In genomic region chr5:170760126-170760525, GRCh38 we compare ENCODE assay signal across 15 cellular contexts. TPM values are rescaled to one million over a fixed set of nuclear protein-coding genes. Genes with fewer than 3 reads are reported as not detected.
DNase-seq lines count a peak whose midpoint lies in the region; ATAC-seq, FAIRE-seq and TF ChIP-seq lines count a peak whose summit lies in the region.
"Had no signal": no experiment of that assay in that cellular context is flagged by ENCODE, and none has a peak within 500 bp of the region (broad histone marks: within the 10 kb centered on the region; RNA-seq: fewer than 3 reads in every experiment).

No MANE protein-coding gene starts in this region.

- peak overlapping the region; percentile 97 for H2AK5ac ChIP-seq in H1 (ENCODE audit: low read depth, low read length)

- no peak overlapping the region for H2AFZ ChIP-seq in H1 (ENCODE audit: low read length)

- no peaks in the 10 kb centered on the region for H3K4me1 Mint-ChIP-seq in stimulated activated effector memory CD8-positive, alpha-beta T cell treated with anti-CD3 and anti-CD28 coated beads, Interleukin-12 subunit alpha, Interleukin-12 subunit beta, amount 100 ng/mL, for 72 hours

- H4K8ac ChIP-seq in H1 (ENCODE audit: extremely low read depth, insufficient read depth, low read length), result peak overlapping the region; percentile 45; the same call in 1 of the 2 replicates

- FAIRE-seq in H1 (lab: Jason Lieb, UNC), result no peak

- POLR2A ChIA-PET in H1 (lab: Charles Lee; ENCODE audit: partially characterized antibody), result interaction anchor here (1.3 to 9.5 kb wide), 5 partner anchors 11 to 30 kb away, joined by 4 to 190 read pairs (median 22); no protein-coding TSS in a partner anchor

- no peak overlapping the region for H3K56ac ChIP-seq in H1 (replicated peaks; ENCODE audit: insufficient read length, low read depth, low read length)

- H3K4me3 Mint-ChIP-seq in stimulated activated effector memory CD8-positive, alpha-beta T cell treated with anti-CD3 and anti-CD28 coated beads, Interleukin-12 subunit alpha, Interleukin-12 subunit beta, amount 100 ng/mL, for 72 hours, result no peak overlapping the region

- no peak for TF ChIP-seq EP300 in H1 (IDR thresholded peaks at IDR 0.05; ENCODE audit: borderline replicate concordance in 1 of 2, low read depth in 2 of 2, low read length in 2 of 2)

- H3K27ac ChIP-seq in H1 (ENCODE audit: low read depth, low read length), result 0 out of 2 replicates have a peak overlapping the region, but pooled peaks have one; percentile 9
- H3K27ac ChIP-seq: BLaER1 treated with 17β-estradiol and CSF1 and Interleukin-3, amounts not matched to agents 10 nM and 100 nM; RWPE1 had no signal

- CTCF ChIA-PET in H1 (lab: Charles Lee; ENCODE audit: partially characterized antibody), result interaction anchor here (0.8 to 3.9 kb wide), 7 partner anchors 10 to 33 kb away, joined by 3 to 26 read pairs (median 5); no protein-coding TSS in a partner anchor

- peak overlapping the region; percentile 61 for H4K5ac ChIP-seq in H1 (ENCODE audit: insufficient read length, low read depth, low read length)

- ATAC-seq in stimulated activated effector memory CD8-positive, alpha-beta T cell treated with anti-CD3 and anti-CD28 coated beads, Interleukin-12 subunit alpha, Interleukin-12 subunit beta, amount 100 ng/mL, for 72 hours, result peak; percentile 21
- ATAC-seq in GM18873 (IDR thresholded peaks at IDR 0.05; ENCODE audit: low FRiP score, unreplicated experiment), result no peak

- peak overlapping the region; percentile 98 for H2BK20ac ChIP-seq in H1 (ENCODE audit: low read length)

- DNase-seq in NCI-H2029 (lab: John Stamatoyannopoulos, UW), result peak; percentile 22
- no peak for DNase-seq in NCI-H2029 treated with DMSO at 0.1 percent for 48 hours (lab: John Stamatoyannopoulos, UW)
- peak; percentile 44 for DNase-seq in NCI-H2171 (lab: John Stamatoyannopoulos, UW)
- DNase-seq in H1 (ENCODE audit: low read depth in 1 of 2, low spot score in 2 of 2), result no peak
- no peak for DNase-seq in stimulated activated effector memory CD8-positive, alpha-beta T cell treated with anti-CD3 and anti-CD28 coated beads, Interleukin-12 subunit alpha, Interleukin-12 subunit beta, amount 100 ng/mL, for 72 hours (ENCODE audit: low spot score in 2 of 2)
- DNase-seq in stimulated activated CD4-positive, alpha-beta T cell treated with anti-CD3 and anti-CD28 coated beads, Interleukin-4, amount 100 ng/mL, for 1 hour, result no peak
- DNase-seq in middle frontal gyrus (ENCODE audit: extremely low spot score, low spot score), result no peak
- DNase-seq: 8988T, H7, NCI-H1436, NCI-H526 treated with DMSO at 0.1 percent for 48 hours had no signal

- H3K4me2 ChIP-seq in H1 (ENCODE audit: insufficient read depth in 1 of 2, low read depth in 2 of 2, low read length in 2 of 2), result no peak overlapping the region
- H3K4me2 ChIP-seq: BLaER1 treated with 17β-estradiol and CSF1 and Interleukin-3, amounts not matched to agents 10 nM and 100 nM had no signal

- H3K4ac ChIP-seq in H1 (replicated peaks; ENCODE audit: insufficient read length, low read depth, low read length), result peak overlapping the region; percentile 98

- WGBS in H1 (ENCODE audit: extremely low coverage in 1 of 2, insufficient coverage in 1 of 2, insufficient read length in 1 of 2, insufficient replicate concordance in 2 of 2, low coverage in 1 of 2, low lambda C conversion rate in 2 of 2, missing lambda C conversion rate in 1 of 2), 2 experiments, result 98% methylated on average over 9 of the region's 9 CpGs; no CpG with 5 or more reads in 1 of the 2 experiments

- H4K20me1 ChIP-seq in H1 (replicated peaks in 1 of 2; ENCODE audit: control insufficient read depth in 1 of 2, insufficient read depth in 2 of 2, low read length in 2 of 2), result no peaks in the 10 kb centered on the region
- H4K20me1 ChIP-seq: BLaER1 treated with 17β-estradiol and CSF1 and Interleukin-3, amounts not matched to agents 10 nM and 100 nM had no signal

- H4K91ac ChIP-seq in H1 (replicated peaks; ENCODE audit: insufficient read length, low read length), result peak overlapping the region; percentile 100

- H3K9me3 ChIP-seq in H1 (ENCODE audit: insufficient read depth in 2 of 2, low read depth in 1 of 2, low read length in 1 of 2), result no peaks in the 10 kb centered on the region
- H3K9me3 ChIP-seq: BLaER1 treated with 17β-estradiol and CSF1 and Interleukin-3, amounts not matched to agents 10 nM and 100 nM had no signal

- H3K9ac ChIP-seq in H1 (replicated peaks in 1 of 4; ENCODE audit: extremely low read depth in 1 of 4, low read depth in 3 of 4, low read length in 3 of 4), result no peak overlapping the region; a peak in 2 of 7 replicates
- H3K9ac ChIP-seq: BLaER1 treated with 17β-estradiol and CSF1 and Interleukin-3, amounts not matched to agents 10 nM and 100 nM had no signal

- H3K14ac ChIP-seq in H1 (ENCODE audit: insufficient read length), result no peak overlapping the region

- H3K36me3 Mint-ChIP-seq in stimulated activated effector memory CD8-positive, alpha-beta T cell treated with anti-CD3 and anti-CD28 coated beads, Interleukin-12 subunit alpha, Interleukin-12 subunit beta, amount 100 ng/mL, for 72 hours, result no peaks in the 10 kb centered on the region

- TF ChIP-seq CTCF in H1 (IDR thresholded peaks at IDR 0.05; ENCODE audit: control extremely low read depth in 1 of 3, insufficient read depth in 1 of 3, low read depth in 1 of 3, low read length in 3 of 3), result no peak

- peaks cover 8 to 10% (median 9%) of the 10 kb centered on the region in 4 experiments for H3K4me1 ChIP-seq in H1 (replicated peaks in 1 of 4; ENCODE audit: control insufficient read depth in 3 of 4, insufficient read depth in 4 of 4, low read length in 3 of 4)

- peak overlapping the region; percentile 99 for H3K18ac ChIP-seq in H1 (ENCODE audit: extremely low read depth, low read length)

- no peaks in the 10 kb centered on the region for H3K9me3 Mint-ChIP-seq in stimulated activated effector memory CD8-positive, alpha-beta T cell treated with anti-CD3 and anti-CD28 coated beads, Interleukin-12 subunit alpha, Interleukin-12 subunit beta, amount 100 ng/mL, for 72 hours

- H2BK5ac ChIP-seq in H1 (ENCODE audit: low read depth, low read length), result peak overlapping the region; percentile 100

- H3K23ac ChIP-seq in H1 (ENCODE audit: insufficient read length), result no peak overlapping the region

- no peaks in the 10 kb centered on the region for H3K79me2 ChIP-seq in H1 (ENCODE audit: control insufficient read depth in 1 of 2, insufficient read depth in 2 of 2, low read length in 2 of 2)

- TF ChIP-seq POLR2A in H1 (IDR thresholded peaks at IDR 0.05; ENCODE audit: control extremely low read depth in 1 of 2, low read depth in 2 of 2, low read length in 2 of 2), result peak in 1 of 2 experiments; percentile 59; a peak in 1 of 3 replicates

- H3K27ac Mint-ChIP-seq in stimulated activated effector memory CD8-positive, alpha-beta T cell treated with anti-CD3 and anti-CD28 coated beads, Interleukin-12 subunit alpha, Interleukin-12 subunit beta, amount 100 ng/mL, for 72 hours, result no peak overlapping the region

- H3K36me3 ChIP-seq in H1 (ENCODE audit: control insufficient read depth in 2 of 4, insufficient read depth in 4 of 4, low read length in 3 of 4), result 0 out of 8 replicates have a peak, but pooled peaks cover 0 to 2% (median 0%) of the 10 kb centered on the region in 4 experiments
- H3K36me3 ChIP-seq: BLaER1 treated with 17β-estradiol and CSF1 and Interleukin-3, amounts not matched to agents 10 nM and 100 nM had no signal

- no peaks in the 10 kb centered on the region for H3K23me2 ChIP-seq in H1 (ENCODE audit: low read depth, low read length)

- TF ChIP-seq RAD21 in H1 (IDR thresholded peaks at IDR 0.05 in 1 of 2, conservative IDR thresholded peaks at IDR 0.05 in 1 of 2; ENCODE audit: low read depth in 2 of 2, low read length in 2 of 2), result no peak

- H3K27me3 ChIP-seq in H1 (replicated peaks in 1 of 4; ENCODE audit: control insufficient read depth in 3 of 4, extremely low read depth in 1 of 4, insufficient read depth in 3 of 4, low read length in 3 of 4), result no peaks in the 10 kb centered on the region
- H3K27me3 ChIP-seq: BLaER1 treated with 17β-estradiol and CSF1 and Interleukin-3, amounts not matched to agents 10 nM and 100 nM had no signal

- peak overlapping the region; percentile 100 for H2BK120ac ChIP-seq in H1 (replicated peaks; ENCODE audit: low read depth, low read length)

- H3K4me3 ChIP-seq in H1 (ENCODE audit: extremely low read depth in 1 of 4, insufficient read depth in 2 of 4, low read depth in 3 of 4, low read length in 4 of 4), result no peak overlapping the region
- H3K4me3 ChIP-seq: BLaER1 treated with 17β-estradiol and CSF1 and Interleukin-3, amounts not matched to agents 10 nM and 100 nM had no signal

- no peaks in the 10 kb centered on the region for H3K79me1 ChIP-seq in H1 (ENCODE audit: low read depth, low read length)

- H2BK15ac ChIP-seq in H1 (ENCODE audit: low read length), result no peak overlapping the region

- peak overlapping the region; percentile 99 for H2BK12ac ChIP-seq in H1 (ENCODE audit: low read depth, low read length)

TF ChIP-seq in H1, 55 proteins besides CTCF, POLR2A, EP300 and RAD21 (continues in another document):
- no peak for TF ChIP-seq CBX5 (IDR thresholded peaks at IDR 0.05; ENCODE audit: low read depth, low read length)
- no peak for TF ChIP-seq SRF (IDR thresholded peaks at IDR 0.05; ENCODE audit: low read depth, low read length)
- TF ChIP-seq, protein P1, sequence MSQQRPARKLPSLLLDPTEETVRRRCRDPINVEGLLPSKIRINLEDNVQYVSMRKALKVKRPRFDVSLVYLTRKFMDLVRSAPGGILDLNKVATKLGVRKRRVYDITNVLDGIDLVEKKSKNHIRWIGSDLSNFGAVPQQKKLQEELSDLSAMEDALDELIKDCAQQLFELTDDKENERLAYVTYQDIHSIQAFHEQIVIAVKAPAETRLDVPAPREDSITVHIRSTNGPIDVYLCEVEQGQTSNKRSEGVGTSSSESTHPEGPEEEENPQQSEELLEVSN (IDR thresholded peaks at IDR 0.05), result no peak
- TF ChIP-seq ZNF274 (IDR thresholded peaks at IDR 0.05; ENCODE audit: borderline replicate concordance, extremely low read depth, low read length), result no peak
- TF ChIP-seq GTF2F1 (IDR thresholded peaks at IDR 0.05; ENCODE audit: borderline replicate concordance, low read depth, low read length), result no peak
- no peak for TF ChIP-seq JUN (IDR thresholded peaks at IDR 0.05; ENCODE audit: low read depth, low read length)
- TF ChIP-seq BACH1 (IDR thresholded peaks at IDR 0.05; ENCODE audit: low read length), result no peak
- no peak for TF ChIP-seq YY1 (IDR thresholded peaks at IDR 0.05; ENCODE audit: low read depth, low read length)
- no peak for TF ChIP-seq KDM4A (IDR thresholded peaks at IDR 0.05; ENCODE audit: low read depth, low read length, severe bottlenecking)

RNA-seq across cellular contexts. Expression of gene GABRP, which starts 23.4 kb away (rescaled TPM):
- 3.7 and 3.9 TPM in 2 replicates for total RNA-seq in H1 (2021; fragmentation: NEBNext Ultra II Directional; extraction: Animal tissue kit (Norgen Biotek cat#: 25700))
- 2.5 and 4.0 TPM in 2 replicates for polyA plus RNA-seq in H1 (2011; rRNA removed)
- polyA plus RNA-seq in H1 (2011; cell fraction: cytosol; rRNA removed), result 3.6 TPM
- 5.2 TPM for polyA plus RNA-seq in H1 (2011; cell fraction: nucleus; rRNA removed)
- 2.7 to 5.2 TPM (median 4.1 TPM) in 4 replicates for polyA plus RNA-seq in H1 (2012, experiment 1 of 2)
- 0.38 TPM for polyA plus RNA-seq in H1 (2012, experiment 2 of 2)
- polyA plus RNA-seq in H1 (2013, experiment 1 of 2), result 6.8 TPM
- 8.3 TPM for polyA plus RNA-seq in H1 (2013, experiment 2 of 2)
- 6.1 and 11.5 TPM in 2 replicates for polyA minus RNA-seq in H1 (2011; rRNA and poly(A)+ RNA removed)
- 2.1 TPM for polyA minus RNA-seq in H1 (2011; cell fraction: cytosol; rRNA and poly(A)+ RNA removed)
- polyA minus RNA-seq in H1 (2011; cell fraction: nucleus; rRNA and poly(A)+ RNA removed), result 3.4 TPM
- total RNA-seq: SK-MEL-5 had no signal

Comparison
In these comparisons a context has a peak if more than half of its experiments do, and no peak if none do; other contexts are left out.
1. DNase-seq: peak in NCI-H2029 (single experiment) and NCI-H2171 (single experiment); none in NCI-H2029 treated with DMSO at 0.1 percent for 48 hours (single experiment), H1 (0 of 2), stimulated activated effector memory CD8-positive, alpha-beta T cell treated with anti-CD3 and anti-CD28 coated beads, Interleukin-12 subunit alpha, Interleukin-12 subunit beta, amount 100 ng/mL, for 72 hours (0 of 2), stimulated activated CD4-positive, alpha-beta T cell treated with anti-CD3 and anti-CD28 coated beads, Interleukin-4, amount 100 ng/mL, for 1 hour (single experiment) and middle frontal gyrus (single experiment).